Comparison of ENCODE assay signal across 7 cellular contexts in genomic region chr7:24619978-24620377, GRCh38.
"Had no signal": no experiment of that assay in that cellular context is flagged by ENCODE, and none has a peak within 500 bp of the region (broad histone marks: within the 10 kb centered on the region; RNA-seq: fewer than 3 reads in every experiment).

No MANE protein-coding gene starts in this region.

- DNase-seq: GOT3, HFFc6, IMR-90, KG1 had no signal

- H3K36me3 ChIP-seq: HAP-1 had no signal

- H3K4me3 Mint-ChIP-seq: HFFc6 had no signal

- H3K4me3 ChIP-seq: HAP-1, K562 had no signal

- H3K27ac Mint-ChIP-seq: HFFc6 had no signal

- ATAC-seq: HCT116, K562 had no signal
